Comparison of ENCODE assay signal across 8 cellular contexts in the genomic region with DNA sequence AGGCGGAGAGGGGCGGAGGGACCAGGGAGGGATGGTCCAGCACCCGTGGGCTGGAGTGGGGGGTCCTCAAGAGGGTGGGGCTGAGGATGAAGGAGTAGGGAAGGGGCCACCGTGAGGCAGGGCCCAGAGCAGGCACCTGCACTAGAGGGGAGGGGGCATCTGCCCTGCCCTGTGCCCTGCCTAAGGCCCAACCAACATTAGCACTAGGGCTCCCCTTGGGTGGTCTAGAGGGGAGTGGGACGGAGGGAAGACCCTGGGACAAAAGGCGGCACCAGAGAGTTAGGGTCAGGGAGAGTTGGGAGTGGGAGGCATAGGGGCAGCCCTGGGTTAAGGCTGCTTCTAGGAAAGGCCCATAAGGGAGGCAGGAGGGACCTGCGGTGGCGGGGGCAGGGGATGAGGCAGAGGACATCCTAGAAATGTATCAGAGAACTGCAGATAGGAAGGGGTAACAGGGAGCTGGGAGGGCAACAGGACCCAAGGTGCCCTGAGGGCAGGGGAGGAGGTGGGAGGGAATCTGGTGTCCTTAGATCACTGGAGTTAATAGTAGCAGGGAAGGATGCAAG.
A peak's percentile ranks its signal among the peaks of the same experiment; 100 is the strongest.
DNase-seq lines count a peak whose midpoint lies in the region; ATAC-seq and TF ChIP-seq lines count a peak whose summit lies in the region.

No MANE protein-coding gene starts in this region.

- H3K4me3 ChIP-seq in AG04449 (ENCODE audit: low read depth, low read length), result peak overlapping the region; percentile 88
- peak overlapping the region; percentile 50 for H3K4me3 ChIP-seq in HFF-Myc (replicated peaks; ENCODE audit: low read depth, low read length)
- H3K4me3 ChIP-seq in cardiac fibroblast (replicated peaks in 1 of 2; ENCODE audit: low read depth in 2 of 2, low read length in 2 of 2), result peak overlapping the region; percentile 69 to 84
- peak overlapping the region; percentile 82 for H3K4me3 ChIP-seq in mucosa of stomach (ENCODE audit: low read length)

- H3K9me3 ChIP-seq in mucosa of stomach (ENCODE audit: control insufficient read depth, low read length), result no peaks in the 10 kb centered on the region

- peaks cover 10% of the 10 kb centered on the region for H3K27me3 ChIP-seq in mucosa of stomach (ENCODE audit: control insufficient read depth, insufficient read depth, low read length)

- ATAC-seq in HG03342 (IDR thresholded peaks at IDR 0.05; ENCODE audit: unreplicated experiment) (no peak), GM19395 (IDR thresholded peaks at IDR 0.05; ENCODE audit: unreplicated experiment) (no peak)

- no peak for TF ChIP-seq CTCF in AG04449 (IDR thresholded peaks at IDR 0.05; ENCODE audit: insufficient read depth, low read length, missing control alignments)
- TF ChIP-seq CTCF in HFF-Myc (IDR thresholded peaks at IDR 0.05; ENCODE audit: low read depth, low read length, missing control alignments), result no peak
- TF ChIP-seq CTCF in cardiac fibroblast (IDR thresholded peaks at IDR 0.05; ENCODE audit: low read depth, low read length), result no peak

- CTCF ChIA-PET in AG04449 (lab: Yijun Ruan, JAX), result interaction anchor here (0.7 to 8.2 kb wide), 5 partner anchors 10 to 383 kb away, joined by 3 to 77 read pairs (median 4); no protein-coding TSS in a partner anchor

- H3K4me1 ChIP-seq in mucosa of stomach (ENCODE audit: control insufficient read depth, insufficient read depth, low read length), result peaks cover 19% of the 10 kb centered on the region

- POLR2A ChIA-PET in AG04449 (lab: Yijun Ruan, JAX), result no interaction called here

- no peak for DNase-seq in AG04449 (ENCODE audit: low read depth, low spot score)
- DNase-seq in HFF-Myc (ENCODE audit: extremely low read depth, low read depth), result no peak
- no peak for DNase-seq in cardiac fibroblast (ENCODE audit: low read depth in 2 of 2)
- DNase-seq in superior temporal gyrus (ENCODE audit: extremely low spot score), result no peak
- no peak for DNase-seq in globus pallidus (ENCODE audit: low spot score)

- H3K9ac ChIP-seq in mucosa of stomach (ENCODE audit: low read length), result peak overlapping the region; percentile 57

- H3K36me3 ChIP-seq in mucosa of stomach (ENCODE audit: control insufficient read depth, insufficient read depth, low read length), result no peaks in the 10 kb centered on the region
